In genomic region chr13:30308548-30308947, GRCh38 we compare ENCODE assay signal across 8 cellular contexts. TPM values are rescaled to one million over a fixed set of nuclear protein-coding genes. Genes with fewer than 3 reads are reported as not detected.
A peak's percentile ranks its signal among the peaks of the same experiment; 100 is the strongest.
DNase-seq lines count a peak whose midpoint lies in the region; ATAC-seq, FAIRE-seq and TF ChIP-seq lines count a peak whose summit lies in the region.

No MANE protein-coding gene starts in this region.

- no peaks in the 10 kb centered on the region for H3K9me1 ChIP-seq in endothelial cell of umbilical vein (replicated peaks; ENCODE audit: control insufficient read depth, extremely low read depth, insufficient read depth, low read length)

- H3K27me3 ChIP-seq in heart left ventricle (no peaks in the 10 kb centered on the region), endothelial cell of umbilical vein (ENCODE audit: control insufficient read depth in 2 of 2, insufficient read depth in 2 of 2, low read length in 2 of 2) (no peaks in the 10 kb centered on the region), subcutaneous abdominal adipose tissue (ENCODE audit: control insufficient read depth in 5 of 5, insufficient read depth in 4 of 5, low read length in 5 of 5) (no peaks in the 10 kb centered on the region)
- no peaks in the 10 kb centered on the region for H3K27me3 ChIP-seq in effector memory CD4-positive, alpha-beta T cell (replicated peaks; ENCODE audit: control insufficient read depth, insufficient read depth, low read length, poor library complexity, severe bottlenecking)

- DNase-seq in heart left ventricle, result no peak
- DNase-seq in cardiac septum (ENCODE audit: low spot score), result no peak
- peak; percentile 77 for DNase-seq in OCI-M1 (lab: John Stamatoyannopoulos, UW)
- no peak for DNase-seq in endothelial cell of umbilical vein (ENCODE audit: low read depth, low spot score)
- no peak for DNase-seq in superior temporal gyrus (ENCODE audit: extremely low spot score)
- no peak for DNase-seq in effector memory CD4-positive, alpha-beta T cell
- no peak for DNase-seq in foreskin melanocyte

- dilution Hi-C loops in endothelial cell of umbilical vein (cut with MboI; ENCODE audit: extremely low pct_ligation_motif_present, low sequenced_read_pairs), result no loop called here

- H3K79me2 ChIP-seq in endothelial cell of umbilical vein (ENCODE audit: control insufficient read depth, insufficient read depth, low read length), result peaks cover 31% of the 10 kb centered on the region

- H3K9ac ChIP-seq in endothelial cell of umbilical vein (replicated peaks; ENCODE audit: extremely low read depth, insufficient read depth, low read length) (no peak overlapping the region), subcutaneous abdominal adipose tissue (ENCODE audit: low read length in 5 of 5) (no peak overlapping the region)

- H3K4me3 ChIP-seq in heart left ventricle (no peak overlapping the region), endothelial cell of umbilical vein (replicated peaks in 1 of 3; ENCODE audit: insufficient read depth in 1 of 3, low read depth in 1 of 3, low read length in 3 of 3) (no peak overlapping the region), subcutaneous abdominal adipose tissue (ENCODE audit: low read depth in 1 of 5, low read length in 5 of 5) (no peak overlapping the region)
- no peak overlapping the region for H3K4me3 ChIP-seq in effector memory CD4-positive, alpha-beta T cell (ENCODE audit: insufficient read depth, low read depth, low read length, poor library complexity, severe bottlenecking)

- H3K36me3 ChIP-seq in heart left ventricle, result no peaks in the 10 kb centered on the region
- no peaks in the 10 kb centered on the region for H3K36me3 ChIP-seq in endothelial cell of umbilical vein (ENCODE audit: control insufficient read depth in 2 of 2, extremely low read depth in 1 of 2, insufficient read depth in 2 of 2, low read length in 2 of 2)
- no peaks in the 10 kb centered on the region for H3K36me3 ChIP-seq in subcutaneous abdominal adipose tissue (ENCODE audit: control insufficient read depth in 5 of 5, insufficient read depth in 5 of 5, low read length in 5 of 5)
- no peaks in the 10 kb centered on the region for H3K36me3 ChIP-seq in effector memory CD4-positive, alpha-beta T cell (ENCODE audit: control insufficient read depth, insufficient read depth, low read length)

- peak overlapping the region; percentile 66 for H3K4me2 ChIP-seq in endothelial cell of umbilical vein (ENCODE audit: insufficient read depth, low read length)

- no peaks in the 10 kb centered on the region for H4K20me1 ChIP-seq in endothelial cell of umbilical vein (replicated peaks; ENCODE audit: control insufficient read depth, extremely low read depth, insufficient read depth, low read length)

- H3K4me1 ChIP-seq in heart left ventricle (peaks cover 3 to 54% (median 35%) of the 10 kb centered on the region in 12 donors), endothelial cell of umbilical vein (ENCODE audit: control insufficient read depth, extremely low read depth, insufficient read depth, low read length) (peaks cover 30% of the 10 kb centered on the region), subcutaneous abdominal adipose tissue (ENCODE audit: control insufficient read depth in 5 of 5, insufficient read depth in 5 of 5, low read length in 5 of 5) (peaks cover 0 to 40% (median 38%) of the 10 kb centered on the region in 5 donors)
- H3K4me1 ChIP-seq in effector memory CD4-positive, alpha-beta T cell (ENCODE audit: control insufficient read depth, insufficient read depth, low read length, poor library complexity, severe bottlenecking), result peaks cover 3% of the 10 kb centered on the region

- no peak for ATAC-seq in heart left ventricle

- no peak for TF ChIP-seq POLR2A in heart left ventricle (IDR thresholded peaks at IDR 0.05)
- no peak for TF ChIP-seq POLR2A in endothelial cell of umbilical vein (IDR thresholded peaks at IDR 0.05; ENCODE audit: low read depth, low read length)

- WGBS in heart left ventricle, 4 donors, result 62 to 68% (median 66%) methylated on average over 4 of the region's 4 CpGs

- BruUV-seq in endothelial cell of umbilical vein (replicated peaks; lab: Mats Ljungman, UMichigan), result no TSS peak

- TF ChIP-seq CTCF in heart left ventricle (IDR thresholded peaks at IDR 0.05) (no peak), endothelial cell of umbilical vein (IDR thresholded peaks at IDR 0.05; ENCODE audit: extremely low read depth in 1 of 2, insufficient read depth in 1 of 2, low read depth in 1 of 2, low read length in 2 of 2) (no peak)

- H3K27ac ChIP-seq in heart left ventricle (peak overlapping the region in 10 of 12 donors; percentile 2 to 98 (median 96)), endothelial cell of umbilical vein (ENCODE audit: insufficient read depth, low read depth, low read length) (no peak overlapping the region), subcutaneous abdominal adipose tissue (ENCODE audit: low read depth, low read length) (peak overlapping the region; percentile 89)
- no peak overlapping the region for H3K27ac ChIP-seq in effector memory CD4-positive, alpha-beta T cell (ENCODE audit: insufficient read depth, low read length, poor library complexity, severe bottlenecking)

- POLR2A ChIA-PET in endothelial cell of umbilical vein (lab: Charles Lee), result interaction anchor here (0.8 kb wide), 1 partner anchor 88 kb away, joined by 5 read pairs; no protein-coding TSS in a partner anchor

- H3K9me3 ChIP-seq in heart left ventricle, result no peaks in the 10 kb centered on the region
- no peaks in the 10 kb centered on the region for H3K9me3 ChIP-seq in endothelial cell of umbilical vein (replicated peaks; ENCODE audit: control insufficient read depth, insufficient read depth, low read length)
- H3K9me3 ChIP-seq in subcutaneous abdominal adipose tissue (ENCODE audit: control insufficient read depth in 5 of 5, low read length in 5 of 5), result no peaks in the 10 kb centered on the region
- no peaks in the 10 kb centered on the region for H3K9me3 ChIP-seq in effector memory CD4-positive, alpha-beta T cell (ENCODE audit: control insufficient read depth, low read length)

- peak overlapping the region; percentile 53 for H2AFZ ChIP-seq in endothelial cell of umbilical vein (ENCODE audit: low read depth, low read length)

- intact Hi-C loops in heart left ventricle (cut with DNase I) (loop anchor here in 3 of 10 donors (5.0 to 10.0 kb wide), 5 partner anchors 96 to 176 kb away; partner anchors contain the start of genes UBE2L5 (in 2 of the 3) and HMGB1 (in 1 of the 3)), cardiac septum (cut with DNase I) (loop anchor here (5.0 to 10.0 kb wide), 2 partner anchors 116 to 309 kb away; partner anchors contain the start of genes UBE2L5 and USPL1), endothelial cell of umbilical vein (cut with micrococcal nuclease) (loop anchor here (10.0 kb wide), 3 partner anchors 174 to 856 kb away; partner anchors contain the start of gene HSPH1)

- CTCF ChIA-PET in endothelial cell of umbilical vein (lab: Charles Lee), result interaction anchor here (1.6 kb wide), 1 partner anchor 176 kb away, joined by 5 read pairs; no protein-coding TSS in a partner anchor

- FAIRE-seq in endothelial cell of umbilical vein (lab: Jason Lieb, UNC), result no peak

TF ChIP-seq in endothelial cell of umbilical vein, 7 proteins besides CTCF, POLR2A, EP300 and RAD21:
- no peak for TF ChIP-seq MAX (IDR thresholded peaks at IDR 0.05; ENCODE audit: insufficient read depth, insufficient read length)
- TF ChIP-seq EZH2 (IDR thresholded peaks at IDR 0.05; ENCODE audit: borderline replicate concordance, low read depth, low read length, severe bottlenecking), result no peak
- TF ChIP-seq FOS (IDR thresholded peaks at IDR 0.05; ENCODE audit: borderline replicate concordance, insufficient read depth, low read length), result no peak
- TF ChIP-seq MYC (IDR thresholded peaks at IDR 0.05; ENCODE audit: low read depth, low read length), result no peak
- TF ChIP-seq GATA2 (IDR thresholded peaks at IDR 0.05; ENCODE audit: insufficient read depth, insufficient read length, low read depth, low read length), result no peak
- no peak for TF ChIP-seq JUN (IDR thresholded peaks at IDR 0.05; ENCODE audit: borderline replicate concordance, insufficient read depth, insufficient read length, low read depth)
- no peak for TF ChIP-seq POLR2AphosphoS5 (IDR thresholded peaks at IDR 0.05; ENCODE audit: insufficient read depth, low read depth, low read length)

RNA-seq across cellular contexts. Expression of gene KATNAL1, which starts 1.2 kb away (rescaled TPM):
- total RNA-seq in heart left ventricle (10 to 100 TPM; 23.3 to 55.3 (median 52.2) TPM), cardiac septum (95.3 TPM), endothelial cell of umbilical vein (43.1 and 49.2 TPM in 2 replicates)
- polyA plus RNA-seq in heart left ventricle (10 to 100 TPM in 1 of 2 donors, 1 to 10 TPM in 1; 4.6 to 15.7 TPM), endothelial cell of umbilical vein (6.9 and 7.2 TPM in 2 replicates)
- 8.0 and 8.7 TPM in 2 replicates for polyA plus RNA-seq in endothelial cell of umbilical vein (2011; cell fraction: cytosol; rRNA removed)
- 10.5 and 14.5 TPM in 2 replicates for polyA plus RNA-seq in endothelial cell of umbilical vein (2011; cell fraction: nucleus; rRNA removed)
- 26.3 and 31.3 TPM in 2 replicates for polyA plus RNA-seq in endothelial cell of umbilical vein (2012)
- 17.0 and 20.2 TPM in 2 replicates for polyA minus RNA-seq in endothelial cell of umbilical vein
- polyA minus RNA-seq in endothelial cell of umbilical vein (2011; cell fraction: cytosol; rRNA and poly(A)+ RNA removed), result 1.9 TPM
- polyA minus RNA-seq in endothelial cell of umbilical vein (2011; cell fraction: nucleus; rRNA and poly(A)+ RNA removed), result 35.3 and 45.9 TPM in 2 replicates

Comparison
In these comparisons a context has a peak if more than half of its experiments do, and no peak if none do; other contexts are left out.
1. H3K27ac ChIP-seq: peak in heart left ventricle (10 of 12) and subcutaneous abdominal adipose tissue (single experiment); none in endothelial cell of umbilical vein (single experiment) and effector memory CD4-positive, alpha-beta T cell (single experiment).